Comparison of ENCODE assay signal across 8 cellular contexts in the genomic region with DNA sequence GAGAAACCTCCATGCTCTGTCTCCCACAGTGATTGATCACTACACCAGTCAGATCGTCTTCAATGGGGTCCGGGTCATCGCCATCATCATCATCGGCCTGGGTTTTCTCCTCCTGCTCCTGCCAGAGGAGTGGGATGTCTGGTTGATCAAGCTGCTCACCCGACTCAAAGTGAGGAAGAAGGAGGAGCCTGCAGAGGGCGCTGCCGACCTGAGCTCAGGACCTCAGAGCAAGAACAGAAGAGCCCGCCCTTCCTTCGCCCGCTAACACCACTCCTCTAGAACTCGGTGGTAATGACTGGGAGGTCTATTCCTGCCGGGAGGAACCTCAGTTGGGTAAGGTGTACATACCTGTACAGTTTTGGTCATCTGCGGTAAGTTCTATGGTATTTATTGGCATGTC. TPM values are rescaled to one million over a fixed set of nuclear protein-coding genes. Genes with fewer than 3 reads are reported as not detected.
DNase-seq lines count a peak whose midpoint lies in the region; ATAC-seq, FAIRE-seq and TF ChIP-seq lines count a peak whose summit lies in the region.

No MANE protein-coding gene starts in this region.

- no peak for FAIRE-seq in pancreas (lab: Jason Lieb, UNC)

- H3K36me3 ChIP-seq in SU-DHL-6 (ENCODE audit: low read length) (no peaks in the 10 kb centered on the region), pancreas (no peaks in the 10 kb centered on the region)

- H3K4me2 ChIP-seq in SU-DHL-6 (ENCODE audit: low read depth, low read length, poor library complexity, severe bottlenecking), result peak overlapping the region; percentile 47

- intact Hi-C loops in pancreas (cut with DNase I), result loop anchor here in 1 of 3 donors (10.0 kb wide), 2 partner anchors 108 to 158 kb away; no protein-coding TSS in a partner anchor

- H3F3A ChIP-seq in SU-DHL-6 (ENCODE audit: insufficient read depth), result no peaks in the 10 kb centered on the region

- DNase-seq in COR-L47 (lab: John Stamatoyannopoulos, UW) (peak; percentile 49), cardiac fibroblast (ENCODE audit: low read depth in 2 of 2) (peak; percentile 39 to 43), pancreas (peak in 3 of 6 donors; percentile 14 to 33 (median 20)), NCI-H2227 treated with DMSO at 0.1 percent for 48 hours (lab: John Stamatoyannopoulos, UW) (no peak), OCI-M2 (lab: John Stamatoyannopoulos, UW; ENCODE audit: unreplicated experiment) (no peak)

- TF ChIP-seq CTCF in SU-DHL-6 (IDR thresholded peaks at IDR 0.05; ENCODE audit: insufficient read depth, low read length, poor library complexity, severe bottlenecking) (peak; percentile 77), cardiac fibroblast (IDR thresholded peaks at IDR 0.05; ENCODE audit: low read depth, low read length) (peak; percentile 42), pancreas (IDR thresholded peaks at IDR 0.05) (peak in 1 of 4 donors; percentile 9)

- 36 to 46% methylated on average over 13 of the region's 13 CpGs for WGBS in pancreas, 2 donors

- H3K27me3 ChIP-seq in SU-DHL-6 (ENCODE audit: low read length) (no peaks in the 10 kb centered on the region), pancreas (no peaks in the 10 kb centered on the region)

- H3K4me3 ChIP-seq in SU-DHL-6 (ENCODE audit: insufficient read depth, low read length, poor library complexity, severe bottlenecking), result peak overlapping the region; percentile 24
- H3K4me3 ChIP-seq in cardiac fibroblast (replicated peaks in 1 of 2; ENCODE audit: low read depth in 2 of 2, low read length in 2 of 2), result no peak overlapping the region
- H3K4me3 ChIP-seq in pancreas, result no peak overlapping the region

- H3K9me2 ChIP-seq in SU-DHL-6 (replicated peaks; ENCODE audit: insufficient read depth, low read length), result no peaks in the 10 kb centered on the region

- ATAC-seq in HG02642 (IDR thresholded peaks at IDR 0.05; ENCODE audit: poor library complexity, unreplicated experiment) (peak; percentile 43), pancreas (peak in 3 of 4 donors; percentile 32 to 51 (median 43)), GM19328 (IDR thresholded peaks at IDR 0.05; ENCODE audit: unreplicated experiment) (no peak)

- H3K9me3 ChIP-seq in SU-DHL-6 (ENCODE audit: insufficient read depth, low read length) (no peaks in the 10 kb centered on the region), pancreas (no peaks in the 10 kb centered on the region)

- no peaks in the 10 kb centered on the region for H4K20me1 ChIP-seq in SU-DHL-6 (ENCODE audit: low read depth, low read length)

- peak overlapping the region; percentile 72 for H2AFZ ChIP-seq in SU-DHL-6 (ENCODE audit: low read depth, low read length, severe bottlenecking)

- H3K9ac ChIP-seq in SU-DHL-6 (ENCODE audit: low read length), result peak overlapping the region; percentile 30

- H3K27ac ChIP-seq in SU-DHL-6 (ENCODE audit: low read depth, low read length), result no peak overlapping the region
- no peak overlapping the region for H3K27ac ChIP-seq in pancreas

- H3K4me1 ChIP-seq in pancreas, result peaks cover 0 to 2% (median 0%) of the 10 kb centered on the region in 3 donors

- no peaks in the 10 kb centered on the region for H3K79me2 ChIP-seq in SU-DHL-6 (ENCODE audit: insufficient read depth, low read length)

RNA-seq across cellular contexts. Expression of gene COA6, which starts 50.3 kb away (rescaled TPM):
- 10 to 100 TPM in 2 of 6 donors, 1 to 10 TPM in 4; 6.4 to 13.1 (median 9.0) TPM for total RNA-seq in pancreas
- 10 to 100 TPM; 22.2 to 23.6 TPM for polyA plus RNA-seq in pancreas

Comparison
In these comparisons a context has a peak if more than half of its experiments do, and no peak if none do; other contexts are left out.
1. DNase-seq: peak in COR-L47 (single experiment) and cardiac fibroblast (2 of 2); none in NCI-H2227 treated with DMSO at 0.1 percent for 48 hours (single experiment) and OCI-M2 (single experiment).